Comparison of ENCODE assay signal across 10 cellular contexts in genomic region chr2:108565778-108566375, GRCh38. TPM values are rescaled to one million over a fixed set of nuclear protein-coding genes. Genes with fewer than 3 reads are reported as not detected.
DNase-seq lines count a peak whose midpoint lies in the region; ATAC-seq, FAIRE-seq and TF ChIP-seq lines count a peak whose summit lies in the region.
"Had no signal": no experiment of that assay in that cellular context is flagged by ENCODE, and none has a peak within 500 bp of the region (broad histone marks: within the 10 kb centered on the region; RNA-seq: fewer than 3 reads in every experiment).

No MANE protein-coding gene starts in this region.

- H3K4me3 ChIP-seq in gastrocnemius medialis: no peak overlapping the region

- POLR2A ChIA-PET in activated CD8-positive, alpha-beta T cell treated with anti-CD3 and anti-CD28 coated beads for 36 hours (lab: Charles Lee): no interaction called here
- POLR2A ChIA-PET in activated CD8-positive, alpha-beta T cell treated with anti-CD3 and anti-CD28 coated beads, Interleukin-2, amount 10 ng/mL, durations not matched to agents 7 days and 5 days (lab: Charles Lee): no interaction called here

- peak; percentile 29 for DNase-seq in activated CD8-positive, alpha-beta T cell treated with anti-CD3 and anti-CD28 coated beads for 36 hours
- no peak for DNase-seq in activated CD8-positive, alpha-beta T cell treated with anti-CD3 and anti-CD28 coated beads, Interleukin-2, amount 10 ng/mL, durations not matched to agents 7 days and 5 days
- DNase-seq in gastrocnemius medialis (no peak), putamen (ENCODE audit: low spot score) (no peak), frontal cortex (ENCODE audit: low spot score in 2 of 2) (no peak), AG08396 (ENCODE audit: low spot score) (no peak)
- DNase-seq: foreskin melanocyte had no signal

- no peaks in the 10 kb centered on the region for H3K27me3 Mint-ChIP-seq in activated CD8-positive, alpha-beta T cell treated with anti-CD3 and anti-CD28 coated beads for 36 hours
- H3K27me3 Mint-ChIP-seq in activated CD8-positive, alpha-beta T cell treated with anti-CD3 and anti-CD28 coated beads, Interleukin-2, amount 10 ng/mL, durations not matched to agents 7 days and 5 days (ENCODE audit: low read depth): no peaks in the 10 kb centered on the region

- H3K4me1 ChIP-seq in gastrocnemius medialis: peaks cover 44 to 75% of the 10 kb centered on the region in 2 donors

- TF ChIP-seq CTCF in activated CD8-positive, alpha-beta T cell treated with anti-CD3 and anti-CD28 coated beads for 36 hours (IDR thresholded peaks at IDR 0.05): no peak
- TF ChIP-seq CTCF in gastrocnemius medialis (IDR thresholded peaks at IDR 0.05 in 4 of 5, conservative IDR thresholded peaks at IDR 0.05 in 1 of 5): no peak

- no peaks in the 10 kb centered on the region for H3K36me3 ChIP-seq in gastrocnemius medialis

- ATAC-seq in activated CD8-positive, alpha-beta T cell treated with anti-CD3 and anti-CD28 coated beads for 36 hours: peak; percentile 76
- ATAC-seq in activated CD8-positive, alpha-beta T cell treated with anti-CD3 and anti-CD28 coated beads, Interleukin-2, amount 10 ng/mL, durations not matched to agents 7 days and 5 days: no peak
- ATAC-seq in GM21737 (IDR thresholded peaks at IDR 0.05; ENCODE audit: unreplicated experiment): peak; percentile 63
- peak; percentile 71 for ATAC-seq in HG03521 (IDR thresholded peaks at IDR 0.05; ENCODE audit: unreplicated experiment)
- no peak for ATAC-seq in gastrocnemius medialis

- no peaks in the 10 kb centered on the region for H3K36me3 Mint-ChIP-seq in activated CD8-positive, alpha-beta T cell treated with anti-CD3 and anti-CD28 coated beads for 36 hours (ENCODE audit: low read depth)
- H3K36me3 Mint-ChIP-seq in activated CD8-positive, alpha-beta T cell treated with anti-CD3 and anti-CD28 coated beads, Interleukin-2, amount 10 ng/mL, durations not matched to agents 7 days and 5 days (ENCODE audit: low read depth): peaks cover 2% of the 10 kb centered on the region

- intact Hi-C loops in activated CD8-positive, alpha-beta T cell treated with anti-CD3 and anti-CD28 coated beads for 36 hours (cut with micrococcal nuclease): no loop called here
- intact Hi-C loops in gastrocnemius medialis (cut with DNase I; ENCODE audit: low total_unique reads): no loop called here

- no peaks in the 10 kb centered on the region for H3K27me3 ChIP-seq in gastrocnemius medialis

- CTCF ChIA-PET in activated CD8-positive, alpha-beta T cell treated with anti-CD3 and anti-CD28 coated beads for 36 hours (lab: Charles Lee): interaction anchor here (2.0 kb wide), 1 partner anchor 18 kb away, joined by 8 read pairs; no protein-coding TSS in a partner anchor
- CTCF ChIA-PET in activated CD8-positive, alpha-beta T cell treated with anti-CD3 and anti-CD28 coated beads, Interleukin-2, amount 10 ng/mL, durations not matched to agents 7 days and 5 days (lab: Charles Lee): interaction anchor here (0.8 to 2.0 kb wide), 2 partner anchors 18 to 32 kb away, joined by 3 to 7 read pairs; no protein-coding TSS in a partner anchor

- no peak for TF ChIP-seq POLR2A in gastrocnemius medialis (IDR thresholded peaks at IDR 0.05)

- no peak for FAIRE-seq in frontal cortex (lab: Jason Lieb, UNC)

- in situ Hi-C loops in gastrocnemius medialis (cut with MboI; ENCODE audit: low sequenced_read_pairs in 4 of 4): no loop called here

- H3K27ac Mint-ChIP-seq in activated CD8-positive, alpha-beta T cell treated with anti-CD3 and anti-CD28 coated beads for 36 hours: peak overlapping the region; percentile 38
- H3K27ac Mint-ChIP-seq in activated CD8-positive, alpha-beta T cell treated with anti-CD3 and anti-CD28 coated beads, Interleukin-2, amount 10 ng/mL, durations not matched to agents 7 days and 5 days: no peak overlapping the region

- H3K27ac ChIP-seq in gastrocnemius medialis: peak overlapping the region; percentile 4 to 52 (median 23)

- H3K9me3 ChIP-seq in gastrocnemius medialis: no peaks in the 10 kb centered on the region

- no peaks in the 10 kb centered on the region for H3K9me3 Mint-ChIP-seq in activated CD8-positive, alpha-beta T cell treated with anti-CD3 and anti-CD28 coated beads for 36 hours
- no peaks in the 10 kb centered on the region for H3K9me3 Mint-ChIP-seq in activated CD8-positive, alpha-beta T cell treated with anti-CD3 and anti-CD28 coated beads, Interleukin-2, amount 10 ng/mL, durations not matched to agents 7 days and 5 days (ENCODE audit: insufficient read depth)

- H3K4me1 Mint-ChIP-seq in activated CD8-positive, alpha-beta T cell treated with anti-CD3 and anti-CD28 coated beads for 36 hours (ENCODE audit: low read depth): peaks cover 8% of the 10 kb centered on the region
- H3K4me1 Mint-ChIP-seq in activated CD8-positive, alpha-beta T cell treated with anti-CD3 and anti-CD28 coated beads, Interleukin-2, amount 10 ng/mL, durations not matched to agents 7 days and 5 days (ENCODE audit: low read depth): peaks cover 7% of the 10 kb centered on the region

- H3K4me3 Mint-ChIP-seq in activated CD8-positive, alpha-beta T cell treated with anti-CD3 and anti-CD28 coated beads for 36 hours: no peak overlapping the region
- no peak overlapping the region for H3K4me3 Mint-ChIP-seq in activated CD8-positive, alpha-beta T cell treated with anti-CD3 and anti-CD28 coated beads, Interleukin-2, amount 10 ng/mL, durations not matched to agents 7 days and 5 days
- H3K4me3 Mint-ChIP-seq: neural crest cell had no signal

RNA-seq across cellular contexts. Expression of gene LIMS1, which starts 31.6 kb away (rescaled TPM):
- total RNA-seq in activated CD8-positive, alpha-beta T cell treated with anti-CD3 and anti-CD28 coated beads for 36 hours: 10 to 100 TPM; 48.1 to 51.7 TPM
- total RNA-seq in activated CD8-positive, alpha-beta T cell treated with anti-CD3 and anti-CD28 coated beads, Interleukin-2, amount 10 ng/mL, durations not matched to agents 7 days and 5 days: 10 to 100 TPM; 36.4 to 41.1 TPM
- 100 to 1,000 TPM; 147 to 308 (median 224) TPM for total RNA-seq in gastrocnemius medialis
- total RNA-seq in frontal cortex: 11.8 TPM

Comparison
In these comparisons a context has a peak if more than half of its experiments do, and no peak if none do; other contexts are left out.
1. ATAC-seq: peak in activated CD8-positive, alpha-beta T cell treated with anti-CD3 and anti-CD28 coated beads for 36 hours (single experiment), GM21737 (single experiment) and HG03521 (single experiment); none in activated CD8-positive, alpha-beta T cell treated with anti-CD3 and anti-CD28 coated beads, Interleukin-2, amount 10 ng/mL, durations not matched to agents 7 days and 5 days (single experiment) and gastrocnemius medialis (0 of 2).